In the genomic region with DNA sequence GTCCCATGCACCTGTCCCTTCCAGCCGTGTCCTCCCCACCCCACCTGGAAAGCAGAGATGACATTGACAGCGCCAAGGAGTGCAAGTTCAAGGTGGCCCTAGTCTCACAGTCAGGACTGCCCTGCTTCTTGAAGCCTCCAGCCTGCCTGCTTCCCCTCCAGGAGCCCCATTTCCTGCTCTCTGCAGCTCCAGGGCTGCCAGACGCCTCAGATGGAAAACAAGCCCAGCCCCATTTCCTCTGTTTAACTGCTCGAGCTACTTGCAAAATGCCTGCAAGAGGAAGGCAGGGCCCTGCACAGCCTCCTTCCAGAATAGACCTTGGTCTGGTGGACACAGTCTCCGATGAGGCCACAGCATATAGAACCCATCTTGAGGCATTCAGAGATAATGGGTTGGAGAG, we compare ENCODE assay signal across 13 cellular contexts. TPM values are rescaled to one million over a fixed set of nuclear protein-coding genes. Genes with fewer than 3 reads are reported as not detected.
DNase-seq lines count a peak whose midpoint lies in the region; ATAC-seq and TF ChIP-seq lines count a peak whose summit lies in the region.
"Had no signal": no experiment of that assay in that cellular context is flagged by ENCODE, and none has a peak within 500 bp of the region (broad histone marks: within the 10 kb centered on the region; RNA-seq: fewer than 3 reads in every experiment).

No MANE protein-coding gene starts in this region.

- H3K4me3 ChIP-seq in right atrium auricular region (no peak overlapping the region), uterus (no peak overlapping the region), MG63 (no peak overlapping the region)

- no peak for TF ChIP-seq POLR2A in uterus (IDR thresholded peaks at IDR 0.05)

- CTCF ChIA-PET in T-cell (lab: Charles Lee): interaction anchor here in 1 of 2 donors (0.6 kb wide), 1 partner anchor 29 kb away, joined by 3 read pairs; no protein-coding TSS in a partner anchor

- peak overlapping the region; percentile 83 to 97 for H3K27ac ChIP-seq in right atrium auricular region
- peak overlapping the region; percentile 19 to 24 for H3K27ac ChIP-seq in uterus

- H3K4me1 Mint-ChIP-seq in T-cell: peaks cover 86 to 97% (median 89%) of the 10 kb centered on the region in 3 donors

- H3K4me3 Mint-ChIP-seq in T-cell: peak overlapping the region in 1 of 3 donors; percentile 63
- H3K4me3 Mint-ChIP-seq: activated CD8-positive, alpha-beta memory T cell treated with anti-CD3 and anti-CD28 coated beads, Interleukin-2, amount 10 ng/mL, durations not matched to agents 7 days and 5 days; nephron progenitor cell had no signal

- POLR2A ChIA-PET in T-cell (lab: Charles Lee): no interaction called here

- H3K9me3 ChIP-seq in right atrium auricular region (no peaks in the 10 kb centered on the region), uterus (no peaks in the 10 kb centered on the region), MG63 (no peaks in the 10 kb centered on the region)

- H3K9me3 Mint-ChIP-seq in T-cell: no peaks in the 10 kb centered on the region
- H3K9me3 Mint-ChIP-seq: nephron progenitor cell had no signal

- TF ChIP-seq CTCF in right atrium auricular region (IDR thresholded peaks at IDR 0.05): no peak
- TF ChIP-seq CTCF in uterus (IDR thresholded peaks at IDR 0.05): no peak

- H3K4me1 ChIP-seq in right atrium auricular region (peaks cover 0 to 86% of the 10 kb centered on the region in 2 donors), uterus (no peaks in the 10 kb centered on the region)

- peak in 3 of 4 experiments; percentile 17 to 27 (median 17) for ATAC-seq in T-cell (replicated peaks in 1 of 4)
- ATAC-seq in GM18870 (IDR thresholded peaks at IDR 0.05; ENCODE audit: unreplicated experiment): no peak
- ATAC-seq: activated CD8-positive, alpha-beta memory T cell treated with anti-CD3 and anti-CD28 coated beads, Interleukin-2, amount 10 ng/mL, durations not matched to agents 7 days and 5 days had no signal

- peak; percentile 14 to 51 (median 36) for DNase-seq in stimulated activated naive CD4-positive, alpha-beta T cell (lab: John Stamatoyannopoulos, UW)
- no peak for DNase-seq in stimulated activated naive CD4-positive, alpha-beta T cell treated with Interleukin-2 at 50 U/mL for 16 hours (lab: John Stamatoyannopoulos, UW)
- DNase-seq in T-cell: peak in 5 of 34 experiments; percentile 17 to 53 (median 40)
- DNase-seq in right atrium auricular region (ENCODE audit: low spot score): no peak
- no peak for DNase-seq in uterus
- DNase-seq in DMS153 (lab: John Stamatoyannopoulos, UW): no peak
- DNase-seq in MG63: no peak
- DNase-seq: activated CD8-positive, alpha-beta memory T cell treated with anti-CD3 and anti-CD28 coated beads, Interleukin-2, amount 10 ng/mL, durations not matched to agents 7 days and 5 days; NCI-H1436 treated with DMSO at 0.1 percent for 48 hours; nephron progenitor cell; stimulated activated CD4-positive, alpha-beta T cell treated with anti-CD3 and anti-CD28 coated beads, Interleukin-4, amount 100 ng/mL, for 4 hours had no signal

- H3K27me3 ChIP-seq in right atrium auricular region (no peaks in the 10 kb centered on the region), uterus (no peaks in the 10 kb centered on the region), MG63 (no peaks in the 10 kb centered on the region)

- no peaks in the 10 kb centered on the region for H3K27me3 Mint-ChIP-seq in T-cell

- H3K36me3 ChIP-seq in right atrium auricular region (no peaks in the 10 kb centered on the region), uterus (no peaks in the 10 kb centered on the region), MG63 (no peaks in the 10 kb centered on the region)

- peak overlapping the region; percentile 88 for H3K27ac Mint-ChIP-seq in T-cell
- H3K27ac Mint-ChIP-seq: activated CD8-positive, alpha-beta memory T cell treated with anti-CD3 and anti-CD28 coated beads, Interleukin-2, amount 10 ng/mL, durations not matched to agents 7 days and 5 days; nephron progenitor cell had no signal

- intact Hi-C loops in uterus (cut with DNase I; ENCODE audit: low total_unique reads): no loop called here

- H3K36me3 Mint-ChIP-seq in T-cell: no peaks in the 10 kb centered on the region
- H3K36me3 Mint-ChIP-seq: activated CD8-positive, alpha-beta memory T cell treated with anti-CD3 and anti-CD28 coated beads, Interleukin-2, amount 10 ng/mL, durations not matched to agents 7 days and 5 days had no signal

RNA-seq across cellular contexts. Expression of gene DGKZ, which starts 5.0 kb away (rescaled TPM):
- total RNA-seq in T-cell (100 to 1,000 TPM; 235 to 318 (median 251) TPM), right atrium auricular region (100 to 1,000 TPM in 1 of 2 donors, 10 to 100 TPM in 1; 91.7 to 116 TPM), uterus (10 to 100 TPM; 13.5 to 55.3 (median 42.8) TPM)
- total RNA-seq in MG63 (2014; rRNA removed; shearing (Covaris generic); ENCODE audit: low replicate concordance): 33.4 and 45.4 TPM in 2 replicates

RNA-seq across cellular contexts. Expression of gene MDK, which starts 39.2 kb away (rescaled TPM):
- total RNA-seq in T-cell (1 to 10 TPM; 5.8 to 8.6 (median 8.3) TPM), right atrium auricular region (10 to 100 TPM; 11.9 to 26.4 TPM), uterus (100 to 1,000 TPM in 2 of 4 donors, 10 to 100 TPM in 2; 61.7 to 305 (median 103) TPM)
- 0.82 and 2.8 TPM in 2 replicates for total RNA-seq in MG63 (2014; rRNA removed; shearing (Covaris generic); ENCODE audit: low replicate concordance)

RNA-seq across cellular contexts. Expression of gene CHRM4, which starts 49.3 kb away (rescaled TPM):
- total RNA-seq in T-cell: 1 to 10 TPM in 2 of 5 donors, under 1 TPM in 2, not detected in 1; 0.18 to 3.9 (median 1.5) TPM
- under 1 TPM in 1 of 2 donors, not detected in 1; 0.28 TPM for total RNA-seq in right atrium auricular region
- under 1 TPM in 2 of 4 donors, not detected in 2; 0.14 to 0.67 TPM for total RNA-seq in uterus
- total RNA-seq in MG63 (2014; rRNA removed; shearing (Covaris generic); ENCODE audit: low replicate concordance): not detected in 2 replicates
- total RNA-seq: RPMI7951 had no signal

Comparison
In these comparisons a context has a peak if more than half of its experiments do, and no peak if none do; other contexts are left out.
1. DNase-seq: peak in stimulated activated naive CD4-positive, alpha-beta T cell (6 of 6); none in stimulated activated naive CD4-positive, alpha-beta T cell treated with Interleukin-2 at 50 U/mL for 16 hours (single experiment), right atrium auricular region (single experiment), uterus (0 of 2), DMS153 (single experiment) and MG63 (single experiment).